ENCODE assay signal across 22 cellular contexts in genomic region chr11:125251956-125252355, GRCh38.
"Had no signal": no experiment of that assay in that cellular context is flagged by ENCODE, and none has a peak within 500 bp of the region (broad histone marks: within the 10 kb centered on the region; RNA-seq: fewer than 3 reads in every experiment).

No MANE protein-coding gene starts in this region.

- H3K9ac ChIP-seq: parathyroid adenoma had no signal

- H3K9me3 Mint-ChIP-seq: activated naive CD4-positive, alpha-beta T cell treated with anti-CD3 and anti-CD28 coated beads, Interleukin-2, amount 50 U/mL, for 72 hours; activated T-helper 1 cell treated with anti-CD3 and anti-CD28 coated beads, Interleukin-12 subunit alpha, Interleukin-12 subunit beta, Interleukin-2, Interleukin-4 antibody, amounts not matched to agents 30 ng/mL and 10 ng/mL and 1 ng/mL, durations not matched to agents 14 hours and 24 hours and 36 hours; naive B cell; stimulated activated effector memory CD8-positive, alpha-beta T cell treated with anti-CD3 and anti-CD28 coated beads, Interleukin-12 subunit alpha, Interleukin-12 subunit beta, amount 100 ng/mL, for 72 hours; type B pancreatic cell had no signal

- H3K36me3 Mint-ChIP-seq: activated naive CD4-positive, alpha-beta T cell treated with anti-CD3 and anti-CD28 coated beads, Interleukin-2, amount 50 U/mL, for 72 hours; naive B cell; stimulated activated effector memory CD8-positive, alpha-beta T cell treated with anti-CD3 and anti-CD28 coated beads, Interleukin-12 subunit alpha, Interleukin-12 subunit beta, amount 100 ng/mL, for 72 hours had no signal

- H3K79me2 ChIP-seq: parathyroid adenoma had no signal

- H3K9me3 ChIP-seq: adrenal gland, left ventricle myocardium inferior, mucosa of descending colon, neutrophil, sigmoid colon, stomach had no signal

- H2AFZ ChIP-seq: parathyroid adenoma had no signal

- H3K27ac Mint-ChIP-seq: activated naive CD4-positive, alpha-beta T cell treated with anti-CD3 and anti-CD28 coated beads, Interleukin-2, amount 50 U/mL, for 72 hours; activated T-helper 1 cell treated with anti-CD3 and anti-CD28 coated beads, Interleukin-12 subunit alpha, Interleukin-12 subunit beta, Interleukin-2, Interleukin-4 antibody, amounts not matched to agents 30 ng/mL and 10 ng/mL and 1 ng/mL, durations not matched to agents 14 hours and 24 hours and 36 hours; stimulated activated effector memory CD8-positive, alpha-beta T cell treated with anti-CD3 and anti-CD28 coated beads, Interleukin-12 subunit alpha, Interleukin-12 subunit beta, amount 100 ng/mL, for 72 hours; type B pancreatic cell had no signal

- H3K4me1 ChIP-seq: parathyroid adenoma, stomach had no signal

- H3K4me3 Mint-ChIP-seq: activated T-helper 1 cell treated with anti-CD3 and anti-CD28 coated beads, Interleukin-12 subunit alpha, Interleukin-12 subunit beta, Interleukin-2, Interleukin-4 antibody, amounts not matched to agents 30 ng/mL and 10 ng/mL and 1 ng/mL, durations not matched to agents 14 hours and 24 hours and 36 hours; naive B cell; stimulated activated effector memory CD8-positive, alpha-beta T cell treated with anti-CD3 and anti-CD28 coated beads, Interleukin-12 subunit alpha, Interleukin-12 subunit beta, amount 100 ng/mL, for 72 hours; type B pancreatic cell had no signal

- H3K4me3 ChIP-seq: adrenal gland, left ventricle myocardium inferior, mucosa of descending colon, sigmoid colon, stomach had no signal

- H3K27me3 ChIP-seq: adrenal gland, neutrophil, sigmoid colon, stomach had no signal

- H3K36me3 ChIP-seq: adrenal gland, left ventricle myocardium inferior, neutrophil, sigmoid colon, stomach, WERI-Rb-1 had no signal

- DNase-seq: activated CD4-positive, alpha-beta T cell treated with anti-CD3 and anti-CD28 coated beads, Interleukin-2, amount 50 U/mL, for 48 hours; activated gamma-delta T cell treated with Interleukin-2 at 50 U/mL for 16 hours; activated T-cell treated with anti-CD3 and anti-CD28 coated beads for 4 hours; adrenal gland; caudate nucleus; erythroblast; foreskin melanocyte; left ventricle myocardium inferior; mucosa of descending colon; naive B cell; sigmoid colon; stimulated activated CD4-positive, alpha-beta T cell treated with anti-CD3 and anti-CD28 coated beads, Interleukin-4, amount 100 ng/mL, for 24 hours; stomach; SW 1271; T-helper 2 cell; WERI-Rb-1 had no signal

- H3K27ac ChIP-seq: adrenal gland, neutrophil, parathyroid adenoma, sigmoid colon, stomach, WERI-Rb-1 had no signal

- H3K4me1 Mint-ChIP-seq: naive B cell; stimulated activated effector memory CD8-positive, alpha-beta T cell treated with anti-CD3 and anti-CD28 coated beads, Interleukin-12 subunit alpha, Interleukin-12 subunit beta, amount 100 ng/mL, for 72 hours had no signal
